Comparison of ENCODE assay signal across 18 cellular contexts in genomic region chr13:110565296-110565695, GRCh38. TPM values are rescaled to one million over a fixed set of nuclear protein-coding genes. Genes with fewer than 3 reads are reported as not detected.
A peak's percentile ranks its signal among the peaks of the same experiment; 100 is the strongest.
DNase-seq lines count a peak whose midpoint lies in the region; ATAC-seq and TF ChIP-seq lines count a peak whose summit lies in the region.
"Had no signal": no experiment of that assay in that cellular context is flagged by ENCODE, and none has a peak within 500 bp of the region (broad histone marks: within the 10 kb centered on the region; RNA-seq: fewer than 3 reads in every experiment).

No MANE protein-coding gene starts in this region.

- peak; percentile 13; the same call in 1 of the 2 replicates for TF ChIP-seq CTCF in AG04450 (IDR thresholded peaks at IDR 0.05; ENCODE audit: low read depth, low read length)
- peak; percentile 58 for TF ChIP-seq CTCF in H9 (conservative IDR thresholded peaks at IDR 0.05)
- peak; percentile 31 for TF ChIP-seq CTCF in RWPE2 (IDR thresholded peaks at IDR 0.05; ENCODE audit: poor library complexity, severe bottlenecking)
- peak; percentile 15 for TF ChIP-seq CTCF in kidney epithelial cell (IDR thresholded peaks at IDR 0.05; ENCODE audit: insufficient read depth, low read length, poor library complexity, severe bottlenecking)
- no peak; the same call in 1 of the 2 replicates for TF ChIP-seq CTCF in HFFc6 (IDR thresholded peaks at IDR 0.05)

- no peak overlapping the region for H2BK20ac ChIP-seq in H9 (ENCODE audit: low read depth, low read length, poor library complexity, severe bottlenecking)

- no peak overlapping the region for H2BK12ac ChIP-seq in H9 (ENCODE audit: insufficient read length, low read depth, low read length)

- H3K4me2 ChIP-seq in H9 (ENCODE audit: insufficient read depth, insufficient read length, low read length): no peak overlapping the region

- H4K20me1 ChIP-seq in H9 (ENCODE audit: control insufficient read depth, insufficient read depth, insufficient read length): no peaks in the 10 kb centered on the region

- H3K27me3 Mint-ChIP-seq in H9 (ENCODE audit: low read depth): peaks cover 15% of the 10 kb centered on the region
- H3K27me3 Mint-ChIP-seq in HFFc6 (ENCODE audit: insufficient read depth): peaks cover 47% of the 10 kb centered on the region
- H3K27me3 Mint-ChIP-seq in CD8-positive, alpha-beta memory T cell: peaks cover 13 to 20% of the 10 kb centered on the region in 2 donors

- peaks cover 24 to 33% of the 10 kb centered on the region in 2 experiments for H3K4me1 Mint-ChIP-seq in H9
- H3K4me1 Mint-ChIP-seq in HFFc6 (ENCODE audit: low read depth): peaks cover 13% of the 10 kb centered on the region
- peaks cover 13 to 28% (median 18%) of the 10 kb centered on the region in 3 donors for H3K4me1 Mint-ChIP-seq in CD8-positive, alpha-beta memory T cell

- H4K91ac ChIP-seq in H9 (ENCODE audit: insufficient read length, low read depth, low read length): no peak overlapping the region

- H3K18ac ChIP-seq in H9 (ENCODE audit: insufficient read length, low read depth, low read length): no peak overlapping the region

- H4K5ac ChIP-seq in H9 (ENCODE audit: insufficient read length, low read depth, low read length): no peak overlapping the region

- POLR2A ChIA-PET in AG04450 (lab: Yijun Ruan, JAX): no interaction called here
- POLR2A ChIA-PET in CD8-positive, alpha-beta memory T cell (lab: Charles Lee): no interaction called here

- CTCF ChIA-PET in AG04450 (lab: Charles Lee): interaction anchor here (0.5 kb wide), 1 partner anchor 31 kb away, joined by 4 read pairs; no protein-coding TSS in a partner anchor
- CTCF ChIA-PET in CD8-positive, alpha-beta memory T cell (lab: Charles Lee): no interaction called here

- no peak overlapping the region for H4K8ac ChIP-seq in H9 (replicated peaks; ENCODE audit: insufficient read length, low read depth, low read length)

- H3K56ac ChIP-seq in H9 (ENCODE audit: insufficient read length, low read depth, low read length): no peak overlapping the region

- no peak overlapping the region for H3T11ph ChIP-seq in H9 (ENCODE audit: low read length)

- H3K79me1 ChIP-seq in H9 (ENCODE audit: insufficient read depth, low read depth, low read length, poor library complexity, severe bottlenecking): no peaks in the 10 kb centered on the region

- no peak overlapping the region for H3K4me3 Mint-ChIP-seq in H9
- H3K4me3 Mint-ChIP-seq in HFFc6: no peak overlapping the region
- peak overlapping the region in 1 of 7 donors; percentile 91 for H3K4me3 Mint-ChIP-seq in CD8-positive, alpha-beta memory T cell

- ATAC-seq in RWPE2 (ENCODE audit: low read depth) (no peak), GM19328 (IDR thresholded peaks at IDR 0.05; ENCODE audit: unreplicated experiment) (no peak), GM18870 (IDR thresholded peaks at IDR 0.05; ENCODE audit: unreplicated experiment) (no peak)
- ATAC-seq: left cardiac atrium, psoas muscle had no signal

- H3K79me2 ChIP-seq in H9 (ENCODE audit: insufficient read depth, low read length): no peaks in the 10 kb centered on the region

- no peak overlapping the region for H3K14ac ChIP-seq in H9 (ENCODE audit: insufficient read depth, low read length)

- H2BK120ac ChIP-seq in H9 (ENCODE audit: low read depth, low read length, poor library complexity, severe bottlenecking): no peak overlapping the region

- no peak overlapping the region for H3K9ac ChIP-seq in H9 (ENCODE audit: extremely low read depth, insufficient read length, low read length)

- DNase-seq in AG04450 (ENCODE audit: low read depth, low spot score): no peak
- no peak for DNase-seq in H9
- no peak for DNase-seq in RWPE2 (ENCODE audit: low spot score)
- no peak for DNase-seq in kidney epithelial cell (ENCODE audit: low read depth)
- no peak for DNase-seq in HFFc6
- no peak for DNase-seq in CD8-positive, alpha-beta memory T cell
- DNase-seq: EL, glutamatergic neuron, KBM-7, left cardiac atrium, NCI-H2081, psoas muscle, tibial artery, WERI-Rb-1 had no signal

- peaks cover 15% of the 10 kb centered on the region for H3K27me3 ChIP-seq in AG04450 (ENCODE audit: control insufficient read depth, insufficient read depth, low read length)
- H3K27me3 ChIP-seq in H9 (ENCODE audit: insufficient read depth, low read length): no peaks in the 10 kb centered on the region; the same call in 1 of the 2 replicates
- H3K27me3 ChIP-seq in RWPE2 (ENCODE audit: insufficient read depth, poor library complexity, severe bottlenecking): no peaks in the 10 kb centered on the region
- H3K27me3 ChIP-seq in kidney epithelial cell (ENCODE audit: control insufficient read depth, insufficient read depth, low read length): peaks cover 2% of the 10 kb centered on the region
- no peaks in the 10 kb centered on the region for H3K27me3 ChIP-seq in CD8-positive, alpha-beta memory T cell (ENCODE audit: insufficient read depth, low read length, poor library complexity, severe bottlenecking)
- H3K27me3 ChIP-seq: tibial artery had no signal

- H3K36me3 Mint-ChIP-seq in H9 (ENCODE audit: insufficient read depth in 1 of 3, low read depth in 3 of 3): peaks cover 0 to 2% (median 0%) of the 10 kb centered on the region in 3 experiments; a peak in 1 of 7 replicates
- H3K36me3 Mint-ChIP-seq in HFFc6 (ENCODE audit: low read depth): no peaks in the 10 kb centered on the region
- H3K36me3 Mint-ChIP-seq in CD8-positive, alpha-beta memory T cell: peaks cover 0 to 5% (median 0%) of the 10 kb centered on the region in 3 donors

- no peaks in the 10 kb centered on the region for H3K23me2 ChIP-seq in H9 (ENCODE audit: insufficient read length, low read depth, low read length, poor library complexity, severe bottlenecking)

- H3K27ac ChIP-seq in AG04450 (ENCODE audit: low read depth, low read length) (no peak overlapping the region), H9 (ENCODE audit: insufficient read length, low read depth, low read length) (no peak overlapping the region), RWPE2 (ENCODE audit: poor library complexity, severe bottlenecking) (no peak overlapping the region)
- H3K27ac ChIP-seq in CD8-positive, alpha-beta memory T cell (ENCODE audit: low read depth, low read length): no peak overlapping the region
- H3K27ac ChIP-seq: psoas muscle, SK-N-MC, tibial artery, WERI-Rb-1 had no signal

- H3K9me3 ChIP-seq in AG04450 (ENCODE audit: control insufficient read depth, insufficient read depth, low read length) (no peaks in the 10 kb centered on the region; the same call in 1 of the 2 replicates), H9 (ENCODE audit: control insufficient read depth, low read depth, low read length) (no peaks in the 10 kb centered on the region), RWPE2 (ENCODE audit: severe bottlenecking) (no peaks in the 10 kb centered on the region)
- H3K9me3 ChIP-seq in CD8-positive, alpha-beta memory T cell (ENCODE audit: low read length): no peaks in the 10 kb centered on the region
- H3K9me3 ChIP-seq: psoas muscle, tibial artery had no signal

- H3K4me3 ChIP-seq in AG04450 (ENCODE audit: low read depth, low read length) (no peak overlapping the region), RWPE2 (ENCODE audit: severe bottlenecking) (no peak overlapping the region), kidney epithelial cell (ENCODE audit: low read depth, low read length) (no peak overlapping the region)
- no peak overlapping the region for H3K4me3 ChIP-seq in CD8-positive, alpha-beta memory T cell (ENCODE audit: low read length)
- H3K4me3 ChIP-seq: psoas muscle, SK-N-MC, tibial artery had no signal

- H3K4me1 ChIP-seq in H9 (ENCODE audit: insufficient read depth, low read length) (peaks cover 7% of the 10 kb centered on the region; the same call in 1 of the 2 replicates), RWPE2 (ENCODE audit: insufficient read depth, poor library complexity, severe bottlenecking) (peaks cover 6% of the 10 kb centered on the region)
- H3K4me1 ChIP-seq in CD8-positive, alpha-beta memory T cell (ENCODE audit: insufficient read depth, low read length): peaks cover 9% of the 10 kb centered on the region

- no peak overlapping the region for H3K4ac ChIP-seq in H9 (ENCODE audit: low read depth, low read length)

- H2AK5ac ChIP-seq in H9 (ENCODE audit: insufficient read length, low read length): no peak overlapping the region

- WGBS in H9 (ENCODE audit: extremely low coverage, insufficient read length, low lambda C conversion rate): no CpG with 5 or more reads among the region's 2 CpGs

- H3K27ac Mint-ChIP-seq in H9 (no peak overlapping the region), HFFc6 (no peak overlapping the region)
- H3K27ac Mint-ChIP-seq in CD8-positive, alpha-beta memory T cell: no peak overlapping the region
- H3K27ac Mint-ChIP-seq: B cell had no signal

- H3K9me3 Mint-ChIP-seq in H9 (no peaks in the 10 kb centered on the region; a peak in 1 of 5 replicates), HFFc6 (no peaks in the 10 kb centered on the region)
- H3K9me3 Mint-ChIP-seq in CD8-positive, alpha-beta memory T cell: peaks cover 0 to 2% (median 0%) of the 10 kb centered on the region in 5 donors

- no peaks in the 10 kb centered on the region for H3K36me3 ChIP-seq in RWPE2 (ENCODE audit: low read depth)
- no peaks in the 10 kb centered on the region for H3K36me3 ChIP-seq in kidney epithelial cell (ENCODE audit: control insufficient read depth, insufficient read depth, low read length)
- H3K36me3 ChIP-seq in CD8-positive, alpha-beta memory T cell (ENCODE audit: insufficient read depth, low read length): no peaks in the 10 kb centered on the region
- H3K36me3 ChIP-seq: tibial artery, WERI-Rb-1 had no signal

- H2BK15ac ChIP-seq in H9 (ENCODE audit: low read depth, low read length): no peak overlapping the region

- H3K23ac ChIP-seq in H9 (ENCODE audit: insufficient read length, low read depth, low read length): no peak overlapping the region

- no peak overlapping the region for H2BK5ac ChIP-seq in H9 (ENCODE audit: insufficient read length, low read length)

- H2AFZ ChIP-seq in H9 (ENCODE audit: low read length): no peak overlapping the region

RNA-seq across cellular contexts. Expression of gene RAB20, which starts 3.8 kb away (rescaled TPM):
- polyA plus RNA-seq in AG04450 (2011; rRNA removed): 1.9 and 2.2 TPM in 2 replicates
- 0.78 and 1.2 TPM in 2 replicates for polyA minus RNA-seq in AG04450 (2011; rRNA and poly(A)+ RNA removed)
- total RNA-seq in H9 (2021) (11.4 and 12.3 TPM in 2 replicates), kidney epithelial cell (3.4 and 7.4 TPM in 2 replicates)
- 1 to 10 TPM in 1 of 6 experiments, under 1 TPM in 5; 0.40 to 1.0 (median 0.74) TPM for total RNA-seq in HFFc6 (2021; fragmentation: NEBNext Ultra II Directional; extraction: Animal tissue kit (Norgen Biotek cat#: 25700))
- total RNA-seq in CD8-positive, alpha-beta memory T cell: 1 to 10 TPM in 1 of 2 experiments, under 1 TPM in 1; 0.84 to 1.2 TPM
- polyA plus RNA-seq in CD8-positive, alpha-beta memory T cell: 2.7 TPM

RNA-seq across cellular contexts. Expression of gene NAXD, which starts 50.0 kb away (rescaled TPM):
- polyA plus RNA-seq in AG04450 (2011; rRNA removed): 33.3 and 35.0 TPM in 2 replicates
- 17.8 and 24.8 TPM in 2 replicates for polyA minus RNA-seq in AG04450 (2011; rRNA and poly(A)+ RNA removed)
- 24.8 and 25.5 TPM in 2 replicates for total RNA-seq in H9 (2021)
- total RNA-seq in kidney epithelial cell: 25.6 and 27.9 TPM in 2 replicates
- total RNA-seq in HFFc6 (2021; fragmentation: NEBNext Ultra II Directional; extraction: Animal tissue kit (Norgen Biotek cat#: 25700)): 10 to 100 TPM; 20.3 to 27.4 (median 22.8) TPM
- total RNA-seq in CD8-positive, alpha-beta memory T cell: 10 to 100 TPM; 19.9 to 20.7 TPM
- polyA plus RNA-seq in CD8-positive, alpha-beta memory T cell: 17.0 TPM
